Comparison of ENCODE assay signal across 18 cellular contexts in genomic region chr2:181829230-181829629, GRCh38.
DNase-seq lines count a peak whose midpoint lies in the region; ATAC-seq lines count a peak whose summit lies in the region.
"Had no signal": no experiment of that assay in that cellular context is flagged by ENCODE, and none has a peak within 500 bp of the region (broad histone marks: within the 10 kb centered on the region; RNA-seq: fewer than 3 reads in every experiment).

No MANE protein-coding gene starts in this region.

- H3K18ac ChIP-seq in neuronal stem cell (ENCODE audit: low read length), result peak overlapping the region; percentile 24

- no peak overlapping the region for H4K91ac ChIP-seq in neuronal stem cell (ENCODE audit: low read depth, low read length, poor library complexity)

- H4K8ac ChIP-seq in neuronal stem cell (ENCODE audit: low read depth, low read length), result no peak overlapping the region

- peaks cover 9% of the 10 kb centered on the region for H3K27me3 Mint-ChIP-seq in stimulated activated naive CD8-positive, alpha-beta T cell treated with anti-CD3 and anti-CD28 coated beads, Interleukin-15, amount 100 ng/mL, for 72 hours

- H3K4me1 ChIP-seq in neuronal stem cell (ENCODE audit: control insufficient read depth in 2 of 2, insufficient read depth in 1 of 2, low read depth in 1 of 2, low read length in 2 of 2), result peaks cover 0 to 2% of the 10 kb centered on the region in 2 donors
- H3K4me1 ChIP-seq: BLaER1 treated with 17β-estradiol and CSF1 and Interleukin-3, amounts not matched to agents 10 nM and 100 nM; Caco-2 had no signal

- no peak overlapping the region for H3K9ac ChIP-seq in neuronal stem cell (ENCODE audit: low read depth, low read length, poor library complexity)
- H3K9ac ChIP-seq: BLaER1 treated with 17β-estradiol and CSF1 and Interleukin-3, amounts not matched to agents 10 nM and 100 nM had no signal

- no peaks in the 10 kb centered on the region for H3K36me3 Mint-ChIP-seq in stimulated activated effector memory CD8-positive, alpha-beta T cell treated with anti-CD3 and anti-CD28 coated beads, Interleukin-12 subunit alpha, Interleukin-12 subunit beta, amount 100 ng/mL, for 72 hours
- H3K36me3 Mint-ChIP-seq: CD8-positive, alpha-beta T cell had no signal

- H2AFZ ChIP-seq in neuronal stem cell (ENCODE audit: low read length), result no peak overlapping the region

- H3K27ac Mint-ChIP-seq in stimulated activated naive CD8-positive, alpha-beta T cell treated with anti-CD3 and anti-CD28 coated beads, Interleukin-15, amount 100 ng/mL, for 72 hours, result no peak overlapping the region
- H3K27ac Mint-ChIP-seq in stimulated activated effector memory CD8-positive, alpha-beta T cell treated with anti-CD3 and anti-CD28 coated beads, Interleukin-12 subunit alpha, Interleukin-12 subunit beta, amount 100 ng/mL, for 72 hours, result no peak overlapping the region
- H3K27ac Mint-ChIP-seq: B cell; CD4-positive, alpha-beta T cell; CD8-positive, alpha-beta T cell had no signal

- H2BK5ac ChIP-seq in neuronal stem cell (ENCODE audit: low read length), result no peak overlapping the region

- H3K14ac ChIP-seq in neuronal stem cell (ENCODE audit: low read length), result no peak overlapping the region

- no CpG with 5 or more reads among the region's 1 CpG for WGBS in neuronal stem cell (ENCODE audit: extremely low coverage in 2 of 2, insufficient read length in 2 of 2, insufficient replicate concordance in 1 of 2), 2 donors

- ATAC-seq in stimulated activated naive CD8-positive, alpha-beta T cell treated with anti-CD3 and anti-CD28 coated beads, Interleukin-15, amount 100 ng/mL, for 72 hours, result peak; percentile 28
- no peak for ATAC-seq in stimulated activated naive CD8-positive, alpha-beta T cell treated with anti-CD3 and anti-CD28 coated beads, Interleukin-15, Interleukin-2, amounts not matched to agents 100 U/mL and 50 U/mL, for 24 hours
- ATAC-seq in stimulated activated effector memory CD8-positive, alpha-beta T cell treated with anti-CD3 and anti-CD28 coated beads, Interleukin-12 subunit alpha, Interleukin-12 subunit beta, amount 100 ng/mL, for 72 hours, result peak; percentile 55
- ATAC-seq: CD8-positive, alpha-beta T cell had no signal

- no peaks in the 10 kb centered on the region for H3K36me3 ChIP-seq in neuronal stem cell (replicated peaks in 1 of 2; ENCODE audit: control insufficient read depth in 2 of 2, insufficient read depth in 2 of 2, low read length in 2 of 2)
- H3K36me3 ChIP-seq: BLaER1 treated with 17β-estradiol and CSF1 and Interleukin-3, amounts not matched to agents 10 nM and 100 nM had no signal

- DNase-seq in stimulated activated naive CD8-positive, alpha-beta T cell treated with anti-CD3 and anti-CD28 coated beads, Interleukin-15, amount 100 ng/mL, for 72 hours, result no peak
- DNase-seq in stimulated activated naive CD8-positive, alpha-beta T cell treated with anti-CD3 and anti-CD28 coated beads, Interleukin-15, Interleukin-2, amounts not matched to agents 100 U/mL and 50 U/mL, for 24 hours, result no peak
- DNase-seq in neuronal stem cell (ENCODE audit: low spot score) (no peak), AG08395 (ENCODE audit: low spot score) (no peak), 8988T (no peak)
- no peak for DNase-seq in stimulated activated effector memory CD8-positive, alpha-beta T cell treated with anti-CD3 and anti-CD28 coated beads, Interleukin-12 subunit alpha, Interleukin-12 subunit beta, amount 100 ng/mL, for 72 hours (ENCODE audit: low spot score in 2 of 2)
- DNase-seq: ACHN; AML-193; Caco-2; Calu3; CD4-positive, alpha-beta T cell; CD8-positive, alpha-beta T cell; DMS79 treated with DMSO at 0.1 percent for 48 hours; GF-D8 had no signal

- H3K4ac ChIP-seq in neuronal stem cell (ENCODE audit: low read length), result no peak overlapping the region

- H2BK12ac ChIP-seq in neuronal stem cell (ENCODE audit: low read length), result no peak overlapping the region

- no peaks in the 10 kb centered on the region for H3K9me3 ChIP-seq in neuronal stem cell (replicated peaks in 1 of 2; ENCODE audit: control insufficient read depth in 2 of 2, insufficient read depth in 1 of 2, low read depth in 1 of 2, low read length in 2 of 2)
- H3K9me3 ChIP-seq: Caco-2 had no signal

- no peaks in the 10 kb centered on the region for H3K27me3 ChIP-seq in neuronal stem cell (ENCODE audit: control insufficient read depth in 3 of 3, insufficient read depth in 3 of 3, low read depth in 1 of 3, low read length in 3 of 3)
- H3K27me3 ChIP-seq: BLaER1 treated with 17β-estradiol and CSF1 and Interleukin-3, amounts not matched to agents 10 nM and 100 nM had no signal

- H3K79me1 ChIP-seq in neuronal stem cell (ENCODE audit: low read depth, low read length), result no peaks in the 10 kb centered on the region

- no peak overlapping the region for H3K23ac ChIP-seq in neuronal stem cell (ENCODE audit: low read depth, low read length, poor library complexity)

- H3K4me3 Mint-ChIP-seq in stimulated activated naive CD8-positive, alpha-beta T cell treated with anti-CD3 and anti-CD28 coated beads, Interleukin-15, amount 100 ng/mL, for 72 hours, result no peak overlapping the region
- no peak overlapping the region for H3K4me3 Mint-ChIP-seq in stimulated activated effector memory CD8-positive, alpha-beta T cell treated with anti-CD3 and anti-CD28 coated beads, Interleukin-12 subunit alpha, Interleukin-12 subunit beta, amount 100 ng/mL, for 72 hours
- H3K4me3 Mint-ChIP-seq: B cell; CD4-positive, alpha-beta T cell; CD8-positive, alpha-beta T cell had no signal

- no peak overlapping the region for H3K4me3 ChIP-seq in neuronal stem cell (ENCODE audit: low read length in 2 of 2)
- H3K4me3 ChIP-seq: BLaER1 treated with 17β-estradiol and CSF1 and Interleukin-3, amounts not matched to agents 10 nM and 100 nM had no signal

- no peak overlapping the region for H2AK5ac ChIP-seq in neuronal stem cell (ENCODE audit: low read depth, low read length)

- H3K9me3 Mint-ChIP-seq in stimulated activated naive CD8-positive, alpha-beta T cell treated with anti-CD3 and anti-CD28 coated beads, Interleukin-15, amount 100 ng/mL, for 72 hours, result no peaks in the 10 kb centered on the region
- no peaks in the 10 kb centered on the region for H3K9me3 Mint-ChIP-seq in stimulated activated effector memory CD8-positive, alpha-beta T cell treated with anti-CD3 and anti-CD28 coated beads, Interleukin-12 subunit alpha, Interleukin-12 subunit beta, amount 100 ng/mL, for 72 hours
- H3K9me3 Mint-ChIP-seq: CD4-positive, alpha-beta T cell; CD8-positive, alpha-beta T cell had no signal

- no peak overlapping the region for H3K4me2 ChIP-seq in neuronal stem cell (ENCODE audit: insufficient read depth, low read length, poor library complexity, severe bottlenecking)
- H3K4me2 ChIP-seq: BLaER1 treated with 17β-estradiol and CSF1 and Interleukin-3, amounts not matched to agents 10 nM and 100 nM had no signal

- no peak overlapping the region for H2BK15ac ChIP-seq in neuronal stem cell (ENCODE audit: low read length)

- H3K27ac ChIP-seq in neuronal stem cell (replicated peaks; ENCODE audit: low read length), result no peak overlapping the region
- H3K27ac ChIP-seq: 22Rv1; BLaER1 treated with 17β-estradiol and CSF1 and Interleukin-3, amounts not matched to agents 10 nM and 100 nM; C4-2B had no signal

- no peaks in the 10 kb centered on the region for H3K4me1 Mint-ChIP-seq in stimulated activated naive CD8-positive, alpha-beta T cell treated with anti-CD3 and anti-CD28 coated beads, Interleukin-15, amount 100 ng/mL, for 72 hours
- H3K4me1 Mint-ChIP-seq in stimulated activated effector memory CD8-positive, alpha-beta T cell treated with anti-CD3 and anti-CD28 coated beads, Interleukin-12 subunit alpha, Interleukin-12 subunit beta, amount 100 ng/mL, for 72 hours, result no peaks in the 10 kb centered on the region
- H3K4me1 Mint-ChIP-seq: B cell had no signal

- H2BK120ac ChIP-seq in neuronal stem cell (ENCODE audit: low read depth, low read length), result no peak overlapping the region
